Comparison of ENCODE assay signal across 8 cellular contexts in the genomic region with DNA sequence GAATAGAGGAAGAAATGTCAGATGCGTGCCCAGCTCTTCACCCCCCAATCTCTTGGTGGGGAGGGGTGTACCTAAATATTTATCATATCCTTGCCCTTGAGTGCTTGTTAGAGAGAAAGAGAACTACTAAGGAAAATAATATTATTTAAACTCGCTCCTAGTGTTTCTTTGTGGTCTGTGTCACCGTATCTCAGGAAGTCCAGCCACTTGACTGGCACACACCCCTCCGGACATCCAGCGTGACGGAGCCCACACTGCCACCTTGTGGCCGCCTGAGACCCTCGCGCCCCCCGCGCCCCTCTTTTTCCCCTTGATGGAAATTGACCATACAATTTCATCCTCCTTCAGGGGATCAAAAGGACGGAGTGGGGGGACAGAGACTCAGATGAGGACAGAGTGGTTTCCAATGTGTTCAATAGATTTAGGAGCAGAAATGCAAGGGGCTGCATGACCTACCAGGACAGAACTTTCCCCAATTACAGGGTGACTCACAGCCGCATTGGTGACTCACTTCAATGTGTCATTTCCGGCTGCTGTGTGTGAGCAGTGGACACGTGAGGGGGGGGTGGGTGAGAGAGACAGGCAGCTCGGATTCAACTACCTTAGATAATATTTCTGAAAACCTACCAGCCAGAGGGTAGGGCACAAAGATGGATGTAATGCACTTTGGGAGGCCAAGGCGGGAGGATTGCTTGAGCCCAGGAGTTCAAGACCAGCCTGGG. TPM values are rescaled to one million over a fixed set of nuclear protein-coding genes. Genes with fewer than 3 reads are reported as not detected.
DNase-seq lines count a peak whose midpoint lies in the region; ATAC-seq and TF ChIP-seq lines count a peak whose summit lies in the region.

No MANE protein-coding gene starts in this region.

- H3K27ac ChIP-seq in WERI-Rb-1 = no peak overlapping the region
- peak overlapping the region; percentile 55 for H3K27ac ChIP-seq in mammary epithelial cell (ENCODE audit: insufficient read depth, low read depth, low read length)

- H3K27me3 ChIP-seq in WERI-Rb-1 (ENCODE audit: insufficient read depth, low read depth, severe bottlenecking) (peaks cover 92% of the 10 kb centered on the region), mammary epithelial cell (ENCODE audit: insufficient read depth, low read length) (no peaks in the 10 kb centered on the region)

- CTCF ChIA-PET in mammary epithelial cell (lab: Charles Lee; ENCODE audit: low non-redundant PET) = interaction anchor here (0.6 to 1.0 kb wide), 2 partner anchors 54 to 173 kb away, joined by 3 to 7 read pairs; no protein-coding TSS in a partner anchor

- no peak overlapping the region for H2AFZ ChIP-seq in mammary epithelial cell (ENCODE audit: low read depth, low read length)

- DNase-seq in EH (ENCODE audit: low read depth) (peak; percentile 98), HFF-Myc (ENCODE audit: extremely low read depth, low read depth) (peak; percentile 97), NCI-H146 treated with DMSO at 0.1 percent for 48 hours (lab: John Stamatoyannopoulos, UW; ENCODE audit: unreplicated experiment) (peak; percentile 44), WERI-Rb-1 (peak; percentile 35), mammary epithelial cell (peak; percentile 96), left colon (peak; percentile 69 to 83), NCI-H510A treated with DMSO at 0.1 percent for 48 hours (lab: John Stamatoyannopoulos, UW) (no peak)
- peak; percentile 91 for DNase-seq in stimulated activated CD4-positive, alpha-beta T cell treated with anti-CD3 and anti-CD28 coated beads, Interleukin-4, amount 100 ng/mL, for 24 hours

- H3K36me3 ChIP-seq in WERI-Rb-1 (no peaks in the 10 kb centered on the region), mammary epithelial cell (ENCODE audit: insufficient read depth, low read length) (peaks cover 24% of the 10 kb centered on the region)

- in situ Hi-C loops in mammary epithelial cell (cut with MboI; ENCODE audit: low sequenced_read_pairs in 2 of 2) = loop anchor here in 1 of 2 donors (5.0 kb wide), 1 partner anchor 41 kb away; no protein-coding TSS in a partner anchor

- 13% methylated on average over 9 of the region's 17 CpGs for WGBS in mammary epithelial cell (ENCODE audit: low coverage, missing lambda C conversion rate)

- dilution Hi-C loops in mammary epithelial cell (cut with HindIII; ENCODE audit: low sequenced_read_pairs) = no loop called here

- H3K4me3 ChIP-seq in HFF-Myc (replicated peaks; ENCODE audit: low read depth, low read length) = no peak overlapping the region
- no peak overlapping the region for H3K4me3 ChIP-seq in WERI-Rb-1 (ENCODE audit: low read depth, low read length)
- H3K4me3 ChIP-seq in mammary epithelial cell (replicated peaks in 1 of 3; ENCODE audit: insufficient read depth in 1 of 3, low read depth in 2 of 3, low read length in 3 of 3) = no peak overlapping the region

- peak; percentile 73 for TF ChIP-seq CTCF in HFF-Myc (IDR thresholded peaks at IDR 0.05; ENCODE audit: low read depth, low read length, missing control alignments)
- TF ChIP-seq CTCF in WERI-Rb-1 (IDR thresholded peaks at IDR 0.05; ENCODE audit: low read depth, low read length) = peak; percentile 60
- TF ChIP-seq CTCF in mammary epithelial cell (conservative IDR thresholded peaks at IDR 0.05 in 1 of 2, IDR thresholded peaks at IDR 0.05 in 1 of 2; ENCODE audit: extremely low read depth in 1 of 2, insufficient read depth in 1 of 2, low read depth in 1 of 2, low read length in 2 of 2) = peak; percentile 34 to 59

- H3K9me3 ChIP-seq in WERI-Rb-1 (ENCODE audit: severe bottlenecking) (no peaks in the 10 kb centered on the region), mammary epithelial cell (replicated peaks; ENCODE audit: insufficient read depth, low read length) (no peaks in the 10 kb centered on the region)

- peak overlapping the region; percentile 41 for H3K9ac ChIP-seq in mammary epithelial cell (ENCODE audit: insufficient read depth, low read length)

- peak overlapping the region; percentile 36 for H3K4me2 ChIP-seq in mammary epithelial cell (ENCODE audit: insufficient read depth, low read depth, low read length)

- intact Hi-C loops in mammary epithelial cell (cut with micrococcal nuclease) (loop anchor here (1.0 to 5.0 kb wide), 7 partner anchors 11 to 244 kb away; partner anchors contain the start of genes ACHE, MUC12, SERPINE1 and TRIM56), left colon (cut with DNase I, micrococcal nuclease) (no loop called here)

- no peaks in the 10 kb centered on the region for H3K79me2 ChIP-seq in mammary epithelial cell (ENCODE audit: insufficient read depth, low read length)

- peaks cover 52% of the 10 kb centered on the region for H3K4me1 ChIP-seq in mammary epithelial cell (ENCODE audit: insufficient read depth, low read length)

- TSS peak; percentile 41 for BruUV-seq in mammary epithelial cell (replicated peaks; lab: Mats Ljungman, UMichigan)

- ATAC-seq in left colon = peak; percentile 93

- no peaks in the 10 kb centered on the region for H4K20me1 ChIP-seq in mammary epithelial cell (ENCODE audit: insufficient read depth, low read length)

RNA-seq across cellular contexts. Expression of gene SERPINE1, which starts 11.4 kb away (rescaled TPM):
- total RNA-seq in mammary epithelial cell (100 to 1,000 TPM; 429 to 467 TPM), left colon (1 to 10 TPM; 1.8 to 3.1 TPM)
- 741 TPM for polyA plus RNA-seq in mammary epithelial cell
- 543 TPM for polyA minus RNA-seq in mammary epithelial cell

RNA-seq across cellular contexts. Expression of gene AP1S1, which starts 16.0 kb away (rescaled TPM):
- 100 to 1,000 TPM; 102 to 107 TPM for total RNA-seq in mammary epithelial cell
- polyA plus RNA-seq in mammary epithelial cell = 232 TPM
- polyA minus RNA-seq in mammary epithelial cell = 172 TPM
- total RNA-seq in left colon = 10 to 100 TPM; 70.5 to 84.8 TPM

RNA-seq across cellular contexts. Expression of gene VGF, which starts 27.1 kb away (rescaled TPM):
- under 1 TPM in 1 of 2 donors, not detected in 1; 0.54 TPM for total RNA-seq in mammary epithelial cell
- polyA plus RNA-seq in mammary epithelial cell = 0.08 TPM
- not detected for polyA minus RNA-seq in mammary epithelial cell
- under 1 TPM; 0.40 to 0.73 TPM for total RNA-seq in left colon

RNA-seq across cellular contexts. Expression of gene NAT16, which starts 41.8 kb away (rescaled TPM):
- total RNA-seq in mammary epithelial cell = not detected
- polyA plus RNA-seq in mammary epithelial cell = not detected
- polyA minus RNA-seq in mammary epithelial cell = not detected
- total RNA-seq in left colon = not detected

RNA-seq across cellular contexts. Expression of gene TRIM56, which starts 53.0 kb away (rescaled TPM):
- 10 to 100 TPM; 16.3 to 30.8 TPM for total RNA-seq in mammary epithelial cell
- 3.5 TPM for polyA plus RNA-seq in mammary epithelial cell
- 13.1 TPM for polyA minus RNA-seq in mammary epithelial cell
- 10 to 100 TPM; 36.2 to 43.3 TPM for total RNA-seq in left colon

Comparison
In these comparisons a context has a peak if more than half of its experiments do, and no peak if none do; other contexts are left out.
1. RNA of gene SERPINE1, which starts 11.4 kb away (total RNA-seq): 429 to 467 TPM in mammary epithelial cell; 1.8 to 3.1 TPM in left colon; every median in the first group is over 100 times any median in the second.
2. Peak in every context shown above with its lines, with median percentiles within 50 percentile points of each other: CTCF ChIP-seq.